27 cellular contexts compared by ENCODE assay signal in the genomic region with DNA sequence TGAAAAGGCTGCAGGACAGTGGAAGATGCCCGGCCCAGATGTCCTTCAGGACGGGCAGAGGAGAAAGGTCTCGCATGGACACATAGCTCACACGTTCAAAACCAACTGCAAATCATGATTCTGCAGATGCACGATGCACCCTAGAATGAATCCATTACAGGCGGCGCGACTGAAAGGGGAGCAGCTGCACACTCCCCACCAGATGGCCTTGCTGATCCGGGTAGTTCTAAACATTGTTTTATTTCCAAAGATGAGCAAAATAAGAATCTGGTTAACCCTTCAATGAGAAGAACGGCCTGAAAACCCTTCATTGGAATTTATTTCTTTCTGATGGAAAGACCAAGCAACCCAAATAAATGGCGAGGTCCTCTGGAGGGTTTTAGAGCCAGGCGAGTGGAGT.
"Had no signal": no experiment of that assay in that cellular context is flagged by ENCODE, and none has a peak within 500 bp of the region (broad histone marks: within the 10 kb centered on the region; RNA-seq: fewer than 3 reads in every experiment).

No MANE protein-coding gene starts in this region.

- H3K27me3 Mint-ChIP-seq: activated B cell treated with CpG ODN at 0.5 μM for 24 hours; activated CD8-positive, alpha-beta memory T cell treated with anti-CD3 and anti-CD28 coated beads, Interleukin-2, amount 10 ng/mL, durations not matched to agents 7 days and 5 days; activated naive CD8-positive, alpha-beta T cell treated with anti-CD3 and anti-CD28 coated beads, Interleukin-2, amount 50 U/mL, for 24 hours had no signal

- H3K36me3 ChIP-seq: brain microvascular endothelial cell, cardiac muscle cell, SJSA1 had no signal

- H3K4me1 Mint-ChIP-seq: activated CD8-positive, alpha-beta memory T cell treated with anti-CD3 and anti-CD28 coated beads, Interleukin-2, amount 10 ng/mL, durations not matched to agents 7 days and 5 days had no signal

- H3K9me3 Mint-ChIP-seq: activated B cell treated with CpG ODN at 0.5 μM for 24 hours; activated CD4-positive, alpha-beta T cell treated with anti-CD3 and anti-CD28 coated beads, Interleukin-2, amount 10 ng/mL, durations not matched to agents 24 days and 14 days; activated naive CD4-positive, alpha-beta T cell treated with anti-CD3 and anti-CD28 coated beads, Interleukin-2, amount 50 U/mL, for 72 hours; activated naive CD8-positive, alpha-beta T cell treated with anti-CD3 and anti-CD28 coated beads, Interleukin-2, amount 50 U/mL, for 24 hours; activated T-cell treated with anti-CD3 and anti-CD28 coated beads, Interleukin-2, amount 50 U/mL, for 4 hours; T-helper 1 cell treated with Interleukin-12 subunit alpha and Interleukin-12 subunit beta and Interleukin-4 antibody, amounts not matched to agents 30 μg/mL and 1 μg/mL, for 36 hours had no signal

- H3K27me3 ChIP-seq: brain microvascular endothelial cell, cardiac muscle cell, SJSA1 had no signal

- H3K36me3 Mint-ChIP-seq: activated CD8-positive, alpha-beta memory T cell treated with anti-CD3 and anti-CD28 coated beads, Interleukin-2, amount 10 ng/mL, durations not matched to agents 7 days and 5 days; activated naive CD4-positive, alpha-beta T cell treated with anti-CD3 and anti-CD28 coated beads, Interleukin-2, amount 50 U/mL, for 72 hours had no signal

- H3K4me3 Mint-ChIP-seq: activated B cell treated with CpG ODN at 0.5 μM for 24 hours; activated CD4-positive, alpha-beta T cell treated with anti-CD3 and anti-CD28 coated beads, Interleukin-2, amount 10 ng/mL, durations not matched to agents 24 days and 14 days; activated CD8-positive, alpha-beta memory T cell treated with anti-CD3 and anti-CD28 coated beads, Interleukin-2, amount 10 ng/mL, durations not matched to agents 7 days and 5 days; activated naive CD8-positive, alpha-beta T cell treated with anti-CD3 and anti-CD28 coated beads, Interleukin-2, amount 50 U/mL, for 24 hours; activated T-cell treated with anti-CD3 and anti-CD28 coated beads, Interleukin-2, amount 50 U/mL, for 4 hours; T-helper 1 cell treated with Interleukin-12 subunit alpha and Interleukin-12 subunit beta and Interleukin-4 antibody, amounts not matched to agents 30 μg/mL and 1 μg/mL, for 36 hours had no signal

- H3K27ac Mint-ChIP-seq: activated B cell treated with CpG ODN at 0.5 μM for 24 hours; activated CD4-positive, alpha-beta T cell treated with anti-CD3 and anti-CD28 coated beads, Interleukin-2, amount 10 ng/mL, durations not matched to agents 24 days and 14 days; activated CD8-positive, alpha-beta memory T cell treated with anti-CD3 and anti-CD28 coated beads, Interleukin-2, amount 10 ng/mL, durations not matched to agents 7 days and 5 days; activated naive CD4-positive, alpha-beta T cell treated with anti-CD3 and anti-CD28 coated beads, Interleukin-2, amount 50 U/mL, for 72 hours; activated naive CD8-positive, alpha-beta T cell treated with anti-CD3 and anti-CD28 coated beads, Interleukin-2, amount 50 U/mL, for 24 hours; T-helper 1 cell treated with Interleukin-12 subunit alpha and Interleukin-12 subunit beta and Interleukin-4 antibody, amounts not matched to agents 30 μg/mL and 1 μg/mL, for 36 hours had no signal

- H3K9me3 ChIP-seq: SJSA1 had no signal

- H3K27ac ChIP-seq: brain microvascular endothelial cell, cardiac muscle cell, SJSA1 had no signal

- H3K4me3 ChIP-seq: cardiac muscle cell, SJSA1 had no signal

- ATAC-seq: activated CD8-positive, alpha-beta memory T cell treated with anti-CD3 and anti-CD28 coated beads, Interleukin-2, amount 10 ng/mL, durations not matched to agents 7 days and 5 days; activated naive CD4-positive, alpha-beta T cell treated with anti-CD3 and anti-CD28 coated beads, Interleukin-2, amount 50 U/mL, for 72 hours; activated T-cell treated with anti-CD3 and anti-CD28 coated beads, Interleukin-2, amount 50 U/mL, for 4 hours; PC-3; SK-N-SH treated with all-trans-retinoic acid at 6 μM for 48 hours had no signal

- DNase-seq: activated B cell treated with CpG ODN at 0.5 μM for 24 hours; activated CD4-positive, alpha-beta T cell treated with anti-CD3 and anti-CD28 coated beads for 1 hour; activated CD4-positive, alpha-beta T cell treated with anti-CD3 and anti-CD28 coated beads, Interleukin-2, amount 10 ng/mL, durations not matched to agents 24 days and 14 days; activated CD4-positive, alpha-beta T cell treated with anti-CD3 and anti-CD28 coated beads, Interleukin-2, amount 50 U/mL, for 48 hours; activated CD8-positive, alpha-beta memory T cell treated with anti-CD3 and anti-CD28 coated beads, Interleukin-2, amount 10 ng/mL, durations not matched to agents 7 days and 5 days; activated effector memory CD4-positive, alpha-beta T cell treated with anti-CD3 and anti-CD28 coated beads, Interleukin-2, amount 50 U/mL, for 16 hours; activated naive CD4-positive, alpha-beta T cell treated with Interleukin-2 at 50 U/mL for 16 hours; activated naive CD8-positive, alpha-beta T cell treated with anti-CD3 and anti-CD28 coated beads, Interleukin-2, amount 50 U/mL, for 24 hours; activated T-cell treated with anti-CD3 and anti-CD28 coated beads, Interleukin-2, amount 50 U/mL, for 4 hours; amniotic stem cell; brain microvascular endothelial cell; Kasumi-1; KBM-7; NCI-H1105 treated with DMSO at 0.1 percent for 48 hours; NCI-H1436 treated with DMSO at 0.1 percent for 48 hours; NCI-H1930; NCI-H2107; NCI-H510A treated with DMSO at 0.1 percent for 48 hours; NCI-H69; PC-3; SHP77; T-helper 9 cell had no signal
